15 cellular contexts compared by ENCODE assay signal in genomic region chr13:27583645-27584044, GRCh38. TPM values are rescaled to one million over a fixed set of nuclear protein-coding genes. Genes with fewer than 3 reads are reported as not detected.
DNase-seq lines count a peak whose midpoint lies in the region; ATAC-seq and TF ChIP-seq lines count a peak whose summit lies in the region.
"Had no signal": no experiment of that assay in that cellular context is flagged by ENCODE, and none has a peak within 500 bp of the region (broad histone marks: within the 10 kb centered on the region; RNA-seq: fewer than 3 reads in every experiment).

No MANE protein-coding gene starts in this region.

- peaks cover 19% of the 10 kb centered on the region for H4K20me1 ChIP-seq in Karpas-422 (ENCODE audit: insufficient read depth, low read depth, low read length)

- no peak overlapping the region for H3K9ac ChIP-seq in Karpas-422 (ENCODE audit: low read length)

- intact Hi-C loops in tibial artery (cut with DNase I; ENCODE audit: low total_unique reads): no loop called here

- no peak overlapping the region for H3K4me2 ChIP-seq in Karpas-422 (ENCODE audit: low read depth, low read length, poor library complexity, severe bottlenecking)

- WGBS in suprapubic skin: 70% methylated on average over 4 of the region's 4 CpGs

- no peak overlapping the region for H2AFZ ChIP-seq in Karpas-422 (ENCODE audit: low read length)

- H3K9me3 ChIP-seq in tibial artery (no peaks in the 10 kb centered on the region), Karpas-422 (ENCODE audit: low read length) (no peaks in the 10 kb centered on the region), suprapubic skin (no peaks in the 10 kb centered on the region)
- H3K9me3 ChIP-seq: vagina had no signal

- H3K4me3 ChIP-seq in tibial artery (no peak overlapping the region), Karpas-422 (ENCODE audit: low read length) (no peak overlapping the region), suprapubic skin (no peak overlapping the region)
- H3K4me3 ChIP-seq: SJCRH30, skin epidermis, vagina had no signal

- TF ChIP-seq POLR2A in suprapubic skin (IDR thresholded peaks at IDR 0.05): no peak

- TF ChIP-seq CTCF in tibial artery (IDR thresholded peaks at IDR 0.05) (no peak), suprapubic skin (IDR thresholded peaks at IDR 0.05) (no peak)

- no peaks in the 10 kb centered on the region for H3K27me3 Mint-ChIP-seq in T-cell
- H3K27me3 Mint-ChIP-seq: CD4-positive, CD25-positive, alpha-beta regulatory T cell had no signal

- H3K27ac Mint-ChIP-seq in T-cell: peak overlapping the region; percentile 36 to 70

- H3K4me3 Mint-ChIP-seq in T-cell: no peak overlapping the region

- peaks cover 0 to 3% (median 2%) of the 10 kb centered on the region in 3 donors for H3K9me3 Mint-ChIP-seq in T-cell
- H3K9me3 Mint-ChIP-seq: CD4-positive, CD25-positive, alpha-beta regulatory T cell had no signal

- H3K36me3 ChIP-seq in tibial artery: no peaks in the 10 kb centered on the region
- H3K36me3 ChIP-seq in Karpas-422 (ENCODE audit: insufficient read depth, low read length): no peaks in the 10 kb centered on the region
- H3K36me3 ChIP-seq in suprapubic skin: no peaks in the 10 kb centered on the region
- H3K36me3 ChIP-seq: vagina had no signal

- H3K4me1 ChIP-seq in tibial artery: peaks cover 0 to 15% (median 2%) of the 10 kb centered on the region in 4 donors
- H3K4me1 ChIP-seq in Karpas-422 (ENCODE audit: low read length): no peaks in the 10 kb centered on the region
- H3K4me1 ChIP-seq in suprapubic skin: peaks cover 8% of the 10 kb centered on the region
- H3K4me1 ChIP-seq: SJCRH30, vagina had no signal

- DNase-seq in A172 (ENCODE audit: low spot score): peak; percentile 23
- DNase-seq in DMS53 (lab: John Stamatoyannopoulos, UW): peak; percentile 42
- no peak for DNase-seq in T-cell
- DNase-seq in glomerular visceral epithelial cell (ENCODE audit: extremely low spot score): peak; percentile 20
- DNase-seq in tibial artery: no peak
- no peak for DNase-seq in Karpas-422
- DNase-seq in NCI-H1048 (lab: John Stamatoyannopoulos, UW): no peak
- DNase-seq in suprapubic skin (ENCODE audit: low spot score in 2 of 2): no peak
- DNase-seq: activated CD4-positive, alpha-beta T cell treated with anti-CD3 and anti-CD28 coated beads, Interleukin-2, amount 50 U/mL, for 1 hour; CD4-positive, CD25-positive, alpha-beta regulatory T cell; NCI-H524; SJCRH30 had no signal

- no peaks in the 10 kb centered on the region for H3K79me2 ChIP-seq in Karpas-422 (ENCODE audit: low read length)

- ATAC-seq in T-cell (replicated peaks in 1 of 4): no peak
- ATAC-seq: HCT116 had no signal

- H3K36me3 Mint-ChIP-seq in T-cell: peaks cover 19% of the 10 kb centered on the region

- TF ChIP-seq EP300 in suprapubic skin (IDR thresholded peaks at IDR 0.05): no peak

- POLR2A ChIA-PET in T-cell (lab: Charles Lee): no interaction called here

- no peaks in the 10 kb centered on the region for H3K27me3 ChIP-seq in tibial artery
- H3K27me3 ChIP-seq in Karpas-422 (ENCODE audit: low read length): no peaks in the 10 kb centered on the region
- H3K27me3 ChIP-seq in suprapubic skin: no peaks in the 10 kb centered on the region
- H3K27me3 ChIP-seq: SJCRH30, vagina had no signal

- CTCF ChIA-PET in T-cell (lab: Charles Lee): no interaction called here

- peaks cover 25 to 44% (median 37%) of the 10 kb centered on the region in 3 donors for H3K4me1 Mint-ChIP-seq in T-cell

- H3K27ac ChIP-seq in tibial artery (no peak overlapping the region), Karpas-422 (ENCODE audit: low read length) (no peak overlapping the region), suprapubic skin (no peak overlapping the region)
- H3K27ac ChIP-seq: SJCRH30, skin epidermis, vagina had no signal

- H3K9me2 ChIP-seq in Karpas-422 (replicated peaks; ENCODE audit: insufficient read depth, low read length): no peaks in the 10 kb centered on the region

RNA-seq across cellular contexts. Expression of gene LNX2, which starts 36.7 kb away (rescaled TPM):
- total RNA-seq in A172 (2014; rRNA removed; shearing (Covaris generic)): 7.0 and 8.5 TPM in 2 replicates
- total RNA-seq in T-cell: 10 to 100 TPM in 2 of 5 donors, 1 to 10 TPM in 3; 5.0 to 11.8 (median 9.8) TPM
- 4.2 and 5.4 TPM in 2 replicates for total RNA-seq in Karpas-422 (2014; rRNA removed; shearing (Covaris generic); ENCODE audit: low replicate concordance)
- total RNA-seq in suprapubic skin: 10 to 100 TPM; 11.2 to 15.9 (median 13.6) TPM

RNA-seq across cellular contexts. Expression of gene POLR1D, which starts 38.0 kb away (rescaled TPM):
- 86.6 and 88.3 TPM in 2 replicates for total RNA-seq in A172 (2014; rRNA removed; shearing (Covaris generic))
- total RNA-seq in T-cell: 100 to 1,000 TPM; 136 to 167 (median 139) TPM
- total RNA-seq in Karpas-422 (2014; rRNA removed; shearing (Covaris generic); ENCODE audit: low replicate concordance): 156 and 161 TPM in 2 replicates
- total RNA-seq in suprapubic skin: 100 to 1,000 TPM; 148 to 197 (median 177) TPM

Comparison
In these comparisons a context has a peak if more than half of its experiments do, and no peak if none do; other contexts are left out.
1. DNase-seq: peak in A172 (single experiment), DMS53 (single experiment) and glomerular visceral epithelial cell (single experiment); none in T-cell (0 of 34), tibial artery (0 of 2), Karpas-422 (single experiment), NCI-H1048 (single experiment) and suprapubic skin (0 of 2).